In genomic region chr3:152587861-152588260, GRCh38 we compare ENCODE assay signal across 5 cellular contexts.
"Had no signal": no experiment of that assay in that cellular context is flagged by ENCODE, and none has a peak within 500 bp of the region (broad histone marks: within the 10 kb centered on the region; RNA-seq: fewer than 3 reads in every experiment).

No MANE protein-coding gene starts in this region.

- H3K4me2 ChIP-seq: KMS-11 had no signal

- FAIRE-seq: HTR-8/SVneo had no signal

- DNase-seq: KBM-7, KG1 had no signal

- H3K27ac ChIP-seq: HL-60, KMS-11 had no signal

- H3K9ac ChIP-seq: KMS-11 had no signal
